ENCODE assay signal across 24 cellular contexts in the genomic region with DNA sequence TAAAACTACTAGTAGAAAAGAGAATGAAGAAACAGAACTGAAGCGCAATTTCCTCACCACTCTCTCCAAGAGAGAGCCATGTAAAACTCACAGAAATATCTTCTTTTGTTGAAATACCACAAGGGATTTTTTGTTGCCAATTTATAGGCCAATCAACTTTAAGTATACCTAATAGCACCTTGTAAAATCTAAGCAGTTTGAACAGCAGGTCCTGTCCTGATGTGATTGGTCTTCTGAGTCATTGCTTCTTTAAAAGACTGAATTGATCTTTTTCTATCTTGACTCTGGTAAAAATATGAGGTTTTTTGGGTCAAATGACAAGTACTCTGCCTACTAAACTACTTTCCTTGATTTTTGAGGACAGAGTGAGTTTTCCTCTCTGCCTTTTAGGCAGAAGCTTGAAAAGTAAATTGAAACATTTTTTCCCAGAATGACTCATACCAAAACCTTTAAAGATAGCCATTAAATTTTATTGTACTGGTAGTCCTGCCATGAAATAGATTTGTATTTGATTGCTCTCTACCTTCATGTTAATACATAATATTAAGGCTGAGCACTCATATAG.
A peak's percentile ranks its signal among the peaks of the same experiment; 100 is the strongest.
DNase-seq lines count a peak whose midpoint lies in the region; ATAC-seq, FAIRE-seq and TF ChIP-seq lines count a peak whose summit lies in the region.
"Had no signal": no experiment of that assay in that cellular context is flagged by ENCODE, and none has a peak within 500 bp of the region (broad histone marks: within the 10 kb centered on the region; RNA-seq: fewer than 3 reads in every experiment).

No MANE protein-coding gene starts in this region.

- no peak for ATAC-seq in GM21528 (IDR thresholded peaks at IDR 0.05; ENCODE audit: low FRiP score, unreplicated experiment)
- ATAC-seq: CD8-positive, alpha-beta T cell; K562; naive thymus-derived CD8-positive, alpha-beta T cell; pancreas; stimulated activated naive B cell treated with anti-CD40 and anti-IgM and Interleukin-4, amounts not matched to agents 10 μg/mL and 1 μg/mL and 100 μg/mL, for 72 hours had no signal

- no peak for TF ChIP-seq CTCF in mesothelial cell of epicardium (IDR thresholded peaks at IDR 0.05; ENCODE audit: unreplicated experiment)

- DNase-seq in A172 (ENCODE audit: low spot score) = peak; percentile 6
- DNase-seq in GM19239 (ENCODE audit: insufficient read length, low spot score) = no peak
- DNase-seq in activated naive CD8-positive, alpha-beta T cell treated with anti-CD3 and anti-CD28 coated beads for 36 hours = no peak
- no peak for DNase-seq in mesothelial cell of epicardium (ENCODE audit: low spot score in 2 of 2, unreplicated experiment in 2 of 2)
- DNase-seq in NCI-H2081 (lab: John Stamatoyannopoulos, UW) = no peak
- DNase-seq in retina = no peak
- DNase-seq: activated B cell treated with CpG ODN at 0.5 μM for 24 hours; activated effector memory CD4-positive, alpha-beta T cell treated with Interleukin-2 at 50 U/mL for 16 hours; amniotic stem cell; CD8-positive, alpha-beta T cell; dorsolateral prefrontal cortex; mesenchymal stem cell; naive thymus-derived CD8-positive, alpha-beta T cell; NCI-H187 treated with DMSO at 0.1 percent for 48 hours; NK-92 treated with Interleukin-12 subunit alpha and Interleukin-12 subunit beta, amount 100 ng/mL, for 24 hours; pancreas; sigmoid colon; stimulated activated naive B cell treated with anti-CD40 and anti-IgM and Interleukin-4, amounts not matched to agents 10 μg/mL and 1 μg/mL and 100 μg/mL, for 72 hours; T-helper 9 cell; thyroid gland had no signal

- FAIRE-seq in GM19239 (lab: Jason Lieb, UNC) = peak; percentile 77
- FAIRE-seq: GM12892, H1, K562 had no signal

- no peaks in the 10 kb centered on the region for H3K27me3 Mint-ChIP-seq in activated naive CD8-positive, alpha-beta T cell treated with anti-CD3 and anti-CD28 coated beads for 36 hours
- no peaks in the 10 kb centered on the region for H3K27me3 Mint-ChIP-seq in mesothelial cell of epicardium (ENCODE audit: low read depth)
- H3K27me3 Mint-ChIP-seq: activated B cell treated with CpG ODN at 0.5 μM for 24 hours; naive thymus-derived CD8-positive, alpha-beta T cell; stimulated activated naive B cell treated with anti-CD40 and anti-IgM and Interleukin-4, amounts not matched to agents 10 μg/mL and 1 μg/mL and 100 μg/mL, for 72 hours had no signal

- H3K27ac Mint-ChIP-seq in activated naive CD8-positive, alpha-beta T cell treated with anti-CD3 and anti-CD28 coated beads for 36 hours = peak overlapping the region; percentile 56
- peak overlapping the region; percentile 6 for H3K27ac Mint-ChIP-seq in mesothelial cell of epicardium
- H3K27ac Mint-ChIP-seq: activated B cell treated with CpG ODN at 0.5 μM for 24 hours; CD8-positive, alpha-beta T cell; stimulated activated naive B cell treated with anti-CD40 and anti-IgM and Interleukin-4, amounts not matched to agents 10 μg/mL and 1 μg/mL and 100 μg/mL, for 72 hours had no signal

- peaks cover 14% of the 10 kb centered on the region for H3K9me3 Mint-ChIP-seq in activated naive CD8-positive, alpha-beta T cell treated with anti-CD3 and anti-CD28 coated beads for 36 hours
- H3K9me3 Mint-ChIP-seq in mesothelial cell of epicardium = peaks cover 21% of the 10 kb centered on the region

- H3K36me3 Mint-ChIP-seq in activated naive CD8-positive, alpha-beta T cell treated with anti-CD3 and anti-CD28 coated beads for 36 hours = peaks cover 32% of the 10 kb centered on the region
- H3K36me3 Mint-ChIP-seq in mesothelial cell of epicardium = peaks cover 10% of the 10 kb centered on the region

- peaks cover 49% of the 10 kb centered on the region for H3K4me1 Mint-ChIP-seq in activated naive CD8-positive, alpha-beta T cell treated with anti-CD3 and anti-CD28 coated beads for 36 hours
- peaks cover 43% of the 10 kb centered on the region for H3K4me1 Mint-ChIP-seq in mesothelial cell of epicardium

- H3K4me3 Mint-ChIP-seq in activated naive CD8-positive, alpha-beta T cell treated with anti-CD3 and anti-CD28 coated beads for 36 hours = no peak overlapping the region
- H3K4me3 Mint-ChIP-seq in mesothelial cell of epicardium = no peak overlapping the region
- H3K4me3 Mint-ChIP-seq: activated B cell treated with CpG ODN at 0.5 μM for 24 hours; CD8-positive, alpha-beta T cell; naive thymus-derived CD8-positive, alpha-beta T cell; stimulated activated naive B cell treated with anti-CD40 and anti-IgM and Interleukin-4, amounts not matched to agents 10 μg/mL and 1 μg/mL and 100 μg/mL, for 72 hours had no signal
